In the genomic region with DNA sequence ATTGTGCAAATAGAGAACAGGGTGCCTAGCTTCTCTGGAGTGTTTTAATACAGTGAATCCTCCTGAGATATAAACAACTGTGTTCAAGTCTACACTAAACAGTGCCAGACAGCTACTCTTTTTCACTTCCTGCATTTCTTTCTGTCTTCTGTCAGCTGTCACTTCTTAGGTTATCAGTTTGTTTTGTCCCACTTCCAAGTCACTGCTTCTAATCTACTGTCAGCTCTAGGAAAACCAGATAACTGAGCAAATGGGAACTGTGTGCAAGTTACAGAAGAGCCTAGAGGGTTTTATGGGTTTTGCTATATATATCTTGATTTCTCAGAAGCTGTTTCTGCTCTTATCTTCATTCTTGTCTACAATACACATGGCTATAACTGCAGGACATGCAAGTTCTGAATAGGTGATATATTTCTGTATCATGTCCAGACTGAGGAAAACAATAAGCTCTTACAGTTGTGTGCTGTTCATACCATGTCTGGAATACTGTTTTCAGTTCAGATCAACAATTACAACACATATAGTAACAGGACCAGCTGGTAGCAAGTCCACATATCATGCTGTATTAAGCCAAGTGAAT, we compare ENCODE assay signal across 1 cellular context.
TF ChIP-seq lines count a peak whose summit lies in the region.

No MANE protein-coding gene starts in this region.

TF ChIP-seq in K562, 482 proteins besides CTCF, POLR2A, EP300 and RAD21 (continued from another document and continues in another):
- TF ChIP-seq, protein P1, sequence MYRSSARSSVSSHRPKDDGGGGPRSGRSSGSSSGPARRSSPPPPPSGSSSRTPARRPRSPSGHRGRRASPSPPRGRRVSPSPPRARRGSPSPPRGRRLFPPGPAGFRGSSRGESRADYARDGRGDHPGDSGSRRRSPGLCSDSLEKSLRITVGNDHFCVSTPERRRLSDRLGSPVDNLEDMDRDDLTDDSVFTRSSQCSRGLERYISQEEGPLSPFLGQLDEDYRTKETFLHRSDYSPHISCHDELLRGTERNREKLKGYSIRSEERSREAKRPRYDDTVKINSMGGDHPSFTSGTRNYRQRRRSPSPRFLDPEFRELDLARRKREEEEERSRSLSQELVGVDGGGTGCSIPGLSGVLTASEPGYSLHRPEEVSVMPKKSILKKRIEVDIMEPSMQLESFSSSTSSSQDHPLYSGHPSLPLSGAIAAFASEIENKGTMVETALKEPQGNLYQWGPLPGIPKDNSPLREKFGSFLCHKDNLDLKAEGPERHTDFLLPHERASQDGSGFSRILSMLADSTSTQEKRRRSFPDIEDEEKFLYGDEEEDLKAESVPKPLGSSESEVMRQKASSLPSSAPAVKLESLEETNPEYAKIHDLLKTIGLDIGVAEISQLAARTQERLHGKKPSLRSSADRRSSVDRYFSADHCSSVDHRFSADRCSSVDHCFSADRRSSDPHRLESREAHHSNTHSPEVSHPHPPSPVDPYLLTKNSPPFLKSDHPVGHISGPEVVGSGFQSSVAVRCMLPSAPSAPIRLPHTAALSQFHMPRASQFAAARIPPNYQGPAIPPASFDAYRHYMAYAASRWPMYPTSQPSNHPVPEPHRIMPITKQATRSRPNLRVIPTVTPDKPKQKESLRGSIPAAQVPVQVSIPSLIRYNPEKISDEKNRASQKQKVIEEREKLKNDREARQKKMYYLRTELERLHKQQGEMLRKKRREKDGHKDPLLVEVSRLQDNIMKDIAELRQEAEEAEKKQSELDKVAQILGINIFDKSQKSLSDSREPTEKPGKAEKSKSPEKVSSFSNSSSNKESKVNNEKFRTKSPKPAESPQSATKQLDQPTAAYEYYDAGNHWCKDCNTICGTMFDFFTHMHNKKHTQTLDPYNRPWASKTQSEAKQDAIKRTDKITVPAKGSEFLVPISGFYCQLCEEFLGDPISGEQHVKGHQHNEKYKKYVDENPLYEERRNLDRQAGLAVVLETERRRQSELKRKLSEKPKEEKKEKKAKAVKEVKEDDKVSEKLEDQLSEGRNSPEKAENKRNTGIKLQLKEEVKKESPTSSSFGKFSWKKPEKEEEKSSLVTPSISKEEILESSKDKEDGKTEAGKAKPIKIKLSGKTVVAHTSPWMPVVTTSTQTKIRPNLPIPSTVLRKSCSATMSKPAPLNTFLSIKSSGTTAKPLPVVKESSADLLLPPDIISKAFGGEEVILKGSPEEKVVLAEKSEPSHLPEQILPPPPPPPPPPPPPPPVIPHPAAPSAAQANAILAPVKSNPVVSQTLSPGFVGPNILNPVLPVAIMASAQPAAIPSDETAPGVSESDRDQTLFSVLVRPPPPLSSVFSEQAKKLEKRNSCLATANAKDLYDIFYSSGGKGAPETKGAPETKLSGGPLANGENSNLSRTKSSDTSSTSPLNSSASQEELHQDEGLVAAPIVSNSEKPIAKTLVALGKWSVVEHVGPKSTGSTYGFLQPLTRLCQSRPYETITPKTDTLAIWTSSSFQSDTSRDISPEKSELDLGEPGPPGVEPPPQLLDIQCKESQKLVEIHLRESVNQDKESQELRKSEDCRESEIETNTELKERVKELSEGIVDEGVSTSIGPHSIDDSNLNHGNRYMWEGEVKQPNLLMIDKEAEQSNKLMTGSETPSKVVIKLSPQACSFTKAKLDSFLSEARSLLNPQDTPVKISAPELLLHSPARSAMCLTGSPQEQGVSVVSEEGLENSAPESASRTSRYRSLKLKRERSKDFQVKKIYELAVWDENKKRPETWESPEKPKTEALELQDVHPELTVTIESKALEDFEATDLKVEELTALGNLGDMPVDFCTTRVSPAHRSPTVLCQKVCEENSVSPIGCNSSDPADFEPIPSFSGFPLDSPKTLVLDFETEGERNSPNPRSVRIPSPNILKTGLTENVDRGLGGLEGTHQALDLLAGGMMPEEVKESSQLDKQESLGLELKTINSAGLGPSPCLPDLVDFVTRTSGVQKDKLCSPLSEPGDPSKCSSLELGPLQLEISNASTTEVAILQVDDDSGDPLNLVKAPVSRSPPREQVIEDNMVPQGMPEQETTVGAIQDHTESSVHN (IDR thresholded peaks at IDR 0.05; ENCODE audit: borderline replicate concordance in 1 of 2, low read depth in 1 of 2): peak in 1 of 2 experiments; percentile 62; a peak in 1 of 4 replicates
- TF ChIP-seq GABPB2 (CRISPR knock-in tag; conservative IDR thresholded peaks at IDR 0.05) (no peak), HNRNPLL (IDR thresholded peaks at IDR 0.05; ENCODE audit: low read depth, low read length, poor library complexity, severe bottlenecking) (no peak), TBL1XR1 (IDR thresholded peaks at IDR 0.05; ENCODE audit: low read length in 2 of 2) (peak in 1 of 2 experiments; percentile 84; a peak in 2 of 4 replicates), ARNT (IDR thresholded peaks at IDR 0.05) (0 out of 4 replicates have a peak, but pooled peaks of 1 of the 2 experiments have one; percentile 64), ARID1B (IDR thresholded peaks at IDR 0.05) (peak; percentile 93), GATAD2B (IDR thresholded peaks at IDR 0.05; ENCODE audit: borderline replicate concordance) (peak; percentile 81), SIN3A (IDR thresholded peaks at IDR 0.05; ENCODE audit: borderline replicate concordance in 2 of 2, control insufficient read depth in 1 of 2, low read depth in 2 of 2, low read length in 2 of 2) (peak; percentile 28 to 48; a peak in 2 of 4 replicates), CCNT2 (IDR thresholded peaks at IDR 0.05; ENCODE audit: borderline replicate concordance, extremely low read depth, insufficient read length, low read depth, low read length) (peak; percentile 87), SMARCC2 (IDR thresholded peaks at IDR 0.05; ENCODE audit: low read depth) (peak; percentile 50; the same call in 1 of the 2 replicates), FOXK2 (conservative IDR thresholded peaks at IDR 0.05 in 1 of 2, IDR thresholded peaks at IDR 0.05 in 1 of 2; ENCODE audit: low read depth in 2 of 2) (peak in 1 of 2 experiments; percentile 11; a peak in 1 of 4 replicates), JUND (IDR thresholded peaks at IDR 0.05; ENCODE audit: borderline replicate concordance, low read depth, low read length) (peak; percentile 13; the same call in 1 of the 2 replicates), JUND (tag; IDR thresholded peaks at IDR 0.05; ENCODE audit: borderline replicate concordance, low read depth, low read length) (peak; percentile 29; the same call in 1 of the 3 replicates), SRSF7 (optimal IDR thresholded peaks at IDR 0.05; ENCODE audit: low read depth, low read length) (no peak), RCOR1 (IDR thresholded peaks at IDR 0.05; ENCODE audit: borderline replicate concordance in 1 of 2, low read depth in 2 of 2, low read length in 2 of 2) (peak in 1 of 2 experiments; percentile 67; a peak in 1 of 4 replicates), HMG20A (CRISPR knock-in tag; conservative IDR thresholded peaks at IDR 0.05) (no peak), KLF16 (IDR thresholded peaks at IDR 0.05) (peak; percentile 59), CTBP1 (IDR thresholded peaks at IDR 0.05; ENCODE audit: borderline replicate concordance) (peak; percentile 59; the same call in 1 of the 2 replicates), KLF13 (tag; IDR thresholded peaks at IDR 0.05; ENCODE audit: borderline replicate concordance, low read depth) (no peak)
- TF ChIP-seq, protein P2, sequence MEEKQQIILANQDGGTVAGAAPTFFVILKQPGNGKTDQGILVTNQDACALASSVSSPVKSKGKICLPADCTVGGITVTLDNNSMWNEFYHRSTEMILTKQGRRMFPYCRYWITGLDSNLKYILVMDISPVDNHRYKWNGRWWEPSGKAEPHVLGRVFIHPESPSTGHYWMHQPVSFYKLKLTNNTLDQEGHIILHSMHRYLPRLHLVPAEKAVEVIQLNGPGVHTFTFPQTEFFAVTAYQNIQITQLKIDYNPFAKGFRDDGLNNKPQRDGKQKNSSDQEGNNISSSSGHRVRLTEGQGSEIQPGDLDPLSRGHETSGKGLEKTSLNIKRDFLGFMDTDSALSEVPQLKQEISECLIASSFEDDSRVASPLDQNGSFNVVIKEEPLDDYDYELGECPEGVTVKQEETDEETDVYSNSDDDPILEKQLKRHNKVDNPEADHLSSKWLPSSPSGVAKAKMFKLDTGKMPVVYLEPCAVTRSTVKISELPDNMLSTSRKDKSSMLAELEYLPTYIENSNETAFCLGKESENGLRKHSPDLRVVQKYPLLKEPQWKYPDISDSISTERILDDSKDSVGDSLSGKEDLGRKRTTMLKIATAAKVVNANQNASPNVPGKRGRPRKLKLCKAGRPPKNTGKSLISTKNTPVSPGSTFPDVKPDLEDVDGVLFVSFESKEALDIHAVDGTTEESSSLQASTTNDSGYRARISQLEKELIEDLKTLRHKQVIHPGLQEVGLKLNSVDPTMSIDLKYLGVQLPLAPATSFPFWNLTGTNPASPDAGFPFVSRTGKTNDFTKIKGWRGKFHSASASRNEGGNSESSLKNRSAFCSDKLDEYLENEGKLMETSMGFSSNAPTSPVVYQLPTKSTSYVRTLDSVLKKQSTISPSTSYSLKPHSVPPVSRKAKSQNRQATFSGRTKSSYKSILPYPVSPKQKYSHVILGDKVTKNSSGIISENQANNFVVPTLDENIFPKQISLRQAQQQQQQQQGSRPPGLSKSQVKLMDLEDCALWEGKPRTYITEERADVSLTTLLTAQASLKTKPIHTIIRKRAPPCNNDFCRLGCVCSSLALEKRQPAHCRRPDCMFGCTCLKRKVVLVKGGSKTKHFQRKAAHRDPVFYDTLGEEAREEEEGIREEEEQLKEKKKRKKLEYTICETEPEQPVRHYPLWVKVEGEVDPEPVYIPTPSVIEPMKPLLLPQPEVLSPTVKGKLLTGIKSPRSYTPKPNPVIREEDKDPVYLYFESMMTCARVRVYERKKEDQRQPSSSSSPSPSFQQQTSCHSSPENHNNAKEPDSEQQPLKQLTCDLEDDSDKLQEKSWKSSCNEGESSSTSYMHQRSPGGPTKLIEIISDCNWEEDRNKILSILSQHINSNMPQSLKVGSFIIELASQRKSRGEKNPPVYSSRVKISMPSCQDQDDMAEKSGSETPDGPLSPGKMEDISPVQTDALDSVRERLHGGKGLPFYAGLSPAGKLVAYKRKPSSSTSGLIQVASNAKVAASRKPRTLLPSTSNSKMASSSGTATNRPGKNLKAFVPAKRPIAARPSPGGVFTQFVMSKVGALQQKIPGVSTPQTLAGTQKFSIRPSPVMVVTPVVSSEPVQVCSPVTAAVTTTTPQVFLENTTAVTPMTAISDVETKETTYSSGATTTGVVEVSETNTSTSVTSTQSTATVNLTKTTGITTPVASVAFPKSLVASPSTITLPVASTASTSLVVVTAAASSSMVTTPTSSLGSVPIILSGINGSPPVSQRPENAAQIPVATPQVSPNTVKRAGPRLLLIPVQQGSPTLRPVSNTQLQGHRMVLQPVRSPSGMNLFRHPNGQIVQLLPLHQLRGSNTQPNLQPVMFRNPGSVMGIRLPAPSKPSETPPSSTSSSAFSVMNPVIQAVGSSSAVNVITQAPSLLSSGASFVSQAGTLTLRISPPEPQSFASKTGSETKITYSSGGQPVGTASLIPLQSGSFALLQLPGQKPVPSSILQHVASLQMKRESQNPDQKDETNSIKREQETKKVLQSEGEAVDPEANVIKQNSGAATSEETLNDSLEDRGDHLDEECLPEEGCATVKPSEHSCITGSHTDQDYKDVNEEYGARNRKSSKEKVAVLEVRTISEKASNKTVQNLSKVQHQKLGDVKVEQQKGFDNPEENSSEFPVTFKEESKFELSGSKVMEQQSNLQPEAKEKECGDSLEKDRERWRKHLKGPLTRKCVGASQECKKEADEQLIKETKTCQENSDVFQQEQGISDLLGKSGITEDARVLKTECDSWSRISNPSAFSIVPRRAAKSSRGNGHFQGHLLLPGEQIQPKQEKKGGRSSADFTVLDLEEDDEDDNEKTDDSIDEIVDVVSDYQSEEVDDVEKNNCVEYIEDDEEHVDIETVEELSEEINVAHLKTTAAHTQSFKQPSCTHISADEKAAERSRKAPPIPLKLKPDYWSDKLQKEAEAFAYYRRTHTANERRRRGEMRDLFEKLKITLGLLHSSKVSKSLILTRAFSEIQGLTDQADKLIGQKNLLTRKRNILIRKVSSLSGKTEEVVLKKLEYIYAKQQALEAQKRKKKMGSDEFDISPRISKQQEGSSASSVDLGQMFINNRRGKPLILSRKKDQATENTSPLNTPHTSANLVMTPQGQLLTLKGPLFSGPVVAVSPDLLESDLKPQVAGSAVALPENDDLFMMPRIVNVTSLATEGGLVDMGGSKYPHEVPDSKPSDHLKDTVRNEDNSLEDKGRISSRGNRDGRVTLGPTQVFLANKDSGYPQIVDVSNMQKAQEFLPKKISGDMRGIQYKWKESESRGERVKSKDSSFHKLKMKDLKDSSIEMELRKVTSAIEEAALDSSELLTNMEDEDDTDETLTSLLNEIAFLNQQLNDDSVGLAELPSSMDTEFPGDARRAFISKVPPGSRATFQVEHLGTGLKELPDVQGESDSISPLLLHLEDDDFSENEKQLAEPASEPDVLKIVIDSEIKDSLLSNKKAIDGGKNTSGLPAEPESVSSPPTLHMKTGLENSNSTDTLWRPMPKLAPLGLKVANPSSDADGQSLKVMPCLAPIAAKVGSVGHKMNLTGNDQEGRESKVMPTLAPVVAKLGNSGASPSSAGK (IDR thresholded peaks at IDR 0.05): no peak
- TF ChIP-seq, protein P3, sequence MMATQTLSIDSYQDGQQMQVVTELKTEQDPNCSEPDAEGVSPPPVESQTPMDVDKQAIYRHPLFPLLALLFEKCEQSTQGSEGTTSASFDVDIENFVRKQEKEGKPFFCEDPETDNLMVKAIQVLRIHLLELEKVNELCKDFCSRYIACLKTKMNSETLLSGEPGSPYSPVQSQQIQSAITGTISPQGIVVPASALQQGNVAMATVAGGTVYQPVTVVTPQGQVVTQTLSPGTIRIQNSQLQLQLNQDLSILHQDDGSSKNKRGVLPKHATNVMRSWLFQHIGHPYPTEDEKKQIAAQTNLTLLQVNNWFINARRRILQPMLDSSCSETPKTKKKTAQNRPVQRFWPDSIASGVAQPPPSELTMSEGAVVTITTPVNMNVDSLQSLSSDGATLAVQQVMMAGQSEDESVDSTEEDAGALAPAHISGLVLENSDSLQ (IDR thresholded peaks at IDR 0.05): peak; percentile 92
- TF ChIP-seq, protein P4, sequence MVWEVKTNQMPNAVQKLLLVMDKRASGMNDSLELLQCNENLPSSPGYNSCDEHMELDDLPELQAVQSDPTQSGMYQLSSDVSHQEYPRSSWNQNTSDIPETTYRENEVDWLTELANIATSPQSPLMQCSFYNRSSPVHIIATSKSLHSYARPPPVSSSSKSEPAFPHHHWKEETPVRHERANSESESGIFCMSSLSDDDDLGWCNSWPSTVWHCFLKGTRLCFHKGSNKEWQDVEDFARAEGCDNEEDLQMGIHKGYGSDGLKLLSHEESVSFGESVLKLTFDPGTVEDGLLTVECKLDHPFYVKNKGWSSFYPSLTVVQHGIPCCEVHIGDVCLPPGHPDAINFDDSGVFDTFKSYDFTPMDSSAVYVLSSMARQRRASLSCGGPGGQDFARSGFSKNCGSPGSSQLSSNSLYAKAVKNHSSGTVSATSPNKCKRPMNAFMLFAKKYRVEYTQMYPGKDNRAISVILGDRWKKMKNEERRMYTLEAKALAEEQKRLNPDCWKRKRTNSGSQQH (CRISPR knock-in tag; IDR thresholded peaks at IDR 0.05): no peak
- TF ChIP-seq, protein P5, sequence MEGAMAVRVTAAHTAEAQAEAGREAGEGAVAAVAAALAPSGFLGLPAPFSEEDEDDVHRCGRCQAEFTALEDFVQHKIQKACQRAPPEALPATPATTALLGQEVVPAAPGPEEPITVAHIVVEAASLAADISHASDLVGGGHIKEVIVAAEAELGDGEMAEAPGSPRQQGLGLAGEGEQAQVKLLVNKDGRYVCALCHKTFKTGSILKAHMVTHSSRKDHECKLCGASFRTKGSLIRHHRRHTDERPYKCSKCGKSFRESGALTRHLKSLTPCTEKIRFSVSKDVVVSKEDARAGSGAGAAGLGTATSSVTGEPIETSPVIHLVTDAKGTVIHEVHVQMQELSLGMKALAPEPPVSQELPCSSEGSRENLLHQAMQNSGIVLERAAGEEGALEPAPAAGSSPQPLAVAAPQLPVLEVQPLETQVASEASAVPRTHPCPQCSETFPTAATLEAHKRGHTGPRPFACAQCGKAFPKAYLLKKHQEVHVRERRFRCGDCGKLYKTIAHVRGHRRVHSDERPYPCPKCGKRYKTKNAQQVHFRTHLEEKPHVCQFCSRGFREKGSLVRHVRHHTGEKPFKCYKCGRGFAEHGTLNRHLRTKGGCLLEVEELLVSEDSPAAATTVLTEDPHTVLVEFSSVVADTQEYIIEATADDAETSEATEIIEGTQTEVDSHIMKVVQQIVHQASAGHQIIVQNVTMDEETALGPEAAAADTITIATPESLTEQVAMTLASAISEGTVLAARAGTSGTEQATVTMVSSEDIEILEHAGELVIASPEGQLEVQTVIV (CRISPR knock-in tag; IDR thresholded peaks at IDR 0.05; ENCODE audit: borderline replicate concordance): no peak
